ENCODE assay signal across 18 cellular contexts in genomic region chr14:98946995-98947394, GRCh38.
DNase-seq lines count a peak whose midpoint lies in the region; ATAC-seq and TF ChIP-seq lines count a peak whose summit lies in the region.
"Had no signal": no experiment of that assay in that cellular context is flagged by ENCODE, and none has a peak within 500 bp of the region (broad histone marks: within the 10 kb centered on the region; RNA-seq: fewer than 3 reads in every experiment).

No MANE protein-coding gene starts in this region.

- no peaks in the 10 kb centered on the region for H3K27me3 ChIP-seq in neural progenitor cell
- H3K27me3 ChIP-seq: suprapubic skin had no signal

- H3K9me3 ChIP-seq in neural progenitor cell (ENCODE audit: low read depth), result no peaks in the 10 kb centered on the region
- H3K9me3 ChIP-seq: Caco-2, suprapubic skin had no signal

- no peak overlapping the region for H3K9ac ChIP-seq in neural progenitor cell

- no peaks in the 10 kb centered on the region for H4K20me1 ChIP-seq in neural progenitor cell (ENCODE audit: low read depth)

- peaks cover 17% of the 10 kb centered on the region for H3K4me1 Mint-ChIP-seq in neural progenitor cell

- H3K9me3 Mint-ChIP-seq in neural progenitor cell, result peaks cover 14% of the 10 kb centered on the region
- H3K9me3 Mint-ChIP-seq: activated naive CD4-positive, alpha-beta T cell treated with anti-CD3 and anti-CD28 coated beads for 36 hours had no signal

- H3K79me2 ChIP-seq in neural progenitor cell (ENCODE audit: low read depth), result no peaks in the 10 kb centered on the region

- H3F3A ChIP-seq in neural progenitor cell (ENCODE audit: low read depth), result peaks cover 5% of the 10 kb centered on the region

- intact Hi-C loops in left cardiac atrium (cut with DNase I), result no loop called here

- no peak overlapping the region for H3K27ac ChIP-seq in neural progenitor cell
- H3K27ac ChIP-seq: suprapubic skin had no signal

- H3K4me1 ChIP-seq in neural progenitor cell, result peaks cover 16% of the 10 kb centered on the region
- H3K4me1 ChIP-seq: Caco-2 had no signal

- H3K4me3 ChIP-seq in neural progenitor cell, result no peak overlapping the region
- H3K4me3 ChIP-seq: suprapubic skin had no signal

- TF ChIP-seq CTCF in neural progenitor cell (IDR thresholded peaks at IDR 0.05), result no peak

- H2AFZ ChIP-seq in neural progenitor cell (replicated peaks), result peak overlapping the region; percentile 84

- H3K27me3 Mint-ChIP-seq in neural progenitor cell (ENCODE audit: insufficient read depth, low read depth), result peaks cover 17% of the 10 kb centered on the region

- no peaks in the 10 kb centered on the region for H3K36me3 ChIP-seq in neural progenitor cell
- H3K36me3 ChIP-seq: suprapubic skin had no signal

- H3K36me3 Mint-ChIP-seq in neural progenitor cell, result no peaks in the 10 kb centered on the region

- ATAC-seq in left cardiac atrium (peak; percentile 76 to 86), HG02610 (IDR thresholded peaks at IDR 0.05; ENCODE audit: unreplicated experiment) (no peak)
- ATAC-seq: activated CD4-positive, CD25-positive, alpha-beta regulatory T cell treated with anti-CD3 and anti-CD28 coated beads, Interleukin-2, amount 50 U/mL, for 24 hours; Panc1 had no signal

- no peak overlapping the region for H3K4me2 ChIP-seq in neural progenitor cell

- H3K27ac Mint-ChIP-seq in neural progenitor cell, result peak overlapping the region; percentile 81
- H3K27ac Mint-ChIP-seq: activated naive CD4-positive, alpha-beta T cell treated with anti-CD3 and anti-CD28 coated beads for 36 hours had no signal

- no peak overlapping the region for H3K4me3 Mint-ChIP-seq in neural progenitor cell
- H3K4me3 Mint-ChIP-seq: activated naive CD4-positive, alpha-beta T cell treated with anti-CD3 and anti-CD28 coated beads for 36 hours had no signal

- peak; percentile 28 for DNase-seq in Ammon's horn (ENCODE audit: low spot score)
- peak; percentile 26 for DNase-seq in activated CD8-positive, alpha-beta memory T cell treated with anti-CD3 and anti-CD28 coated beads, Interleukin-2, amount 50 U/mL, for 48 hours
- no peak for DNase-seq in left cardiac atrium
- peak; percentile 32 for DNase-seq in neural progenitor cell (ENCODE audit: low spot score)
- no peak for DNase-seq in NCI-H446 (lab: John Stamatoyannopoulos, UW)
- DNase-seq in NCI-H526 treated with DMSO at 0.1 percent for 48 hours (lab: John Stamatoyannopoulos, UW), result no peak
- no peak for DNase-seq in NCI-H1694 (lab: John Stamatoyannopoulos, UW)
- DNase-seq: activated naive CD4-positive, alpha-beta T cell treated with anti-CD3 and anti-CD28 coated beads for 36 hours; Caco-2; effector CD8-positive, alpha-beta T cell; foreskin fibroblast; GF-D8; NCI-H1930; NCI-H69 had no signal

Comparison
In these comparisons a context has a peak if more than half of its experiments do, and no peak if none do; other contexts are left out.
1. DNase-seq: peak in Ammon's horn (single experiment), activated CD8-positive, alpha-beta memory T cell treated with anti-CD3 and anti-CD28 coated beads, Interleukin-2, amount 50 U/mL, for 48 hours (single experiment) and neural progenitor cell (single experiment); none in left cardiac atrium (single experiment), NCI-H446 (0 of 2), NCI-H526 treated with DMSO at 0.1 percent for 48 hours (single experiment) and NCI-H1694 (single experiment).